Comparison of ENCODE assay signal across 27 cellular contexts in genomic region chr2:172381275-172381608, GRCh38. TPM values are rescaled to one million over a fixed set of nuclear protein-coding genes. Genes with fewer than 3 reads are reported as not detected.
DNase-seq lines count a peak whose midpoint lies in the region; ATAC-seq, FAIRE-seq and TF ChIP-seq lines count a peak whose summit lies in the region.
"Had no signal": no experiment of that assay in that cellular context is flagged by ENCODE, and none has a peak within 500 bp of the region (broad histone marks: within the 10 kb centered on the region; RNA-seq: fewer than 3 reads in every experiment).

No MANE protein-coding gene starts in this region.

- H3K18ac ChIP-seq in IMR-90 (ENCODE audit: low read depth, low read length): no peak overlapping the region
- peak overlapping the region; percentile 86 for H3K18ac ChIP-seq in mesendoderm (ENCODE audit: low read length)

- H3K79me1 ChIP-seq in IMR-90 (ENCODE audit: low read depth in 1 of 2, low read length in 2 of 2) (no peaks in the 10 kb centered on the region), mesendoderm (ENCODE audit: low read length) (no peaks in the 10 kb centered on the region)

- H3K27me3 ChIP-seq in IMR-90 (ENCODE audit: control insufficient read depth, insufficient read depth, low read length): no peaks in the 10 kb centered on the region
- H3K27me3 ChIP-seq in body of pancreas: no peaks in the 10 kb centered on the region
- no peaks in the 10 kb centered on the region for H3K27me3 ChIP-seq in mesendoderm (ENCODE audit: insufficient read depth, low read length, poor library complexity)
- H3K27me3 ChIP-seq: breast epithelium, left lung, sigmoid colon had no signal

- H2AK5ac ChIP-seq in IMR-90 (ENCODE audit: low read depth, low read length) (no peak overlapping the region), mesendoderm (ENCODE audit: low read length) (peak overlapping the region; percentile 7)

- peak overlapping the region; percentile 27 for H2AFZ ChIP-seq in IMR-90 (replicated peaks; ENCODE audit: low read length, poor library complexity)

- CTCF ChIA-PET in IMR-90 (lab: Yijun Ruan, JAX): no interaction called here

- H3K4me3 ChIP-seq in IMR-90 (ENCODE audit: insufficient read depth, low read depth, low read length) (no peak overlapping the region), body of pancreas (no peak overlapping the region), mesendoderm (ENCODE audit: low read length) (no peak overlapping the region)
- H3K4me3 ChIP-seq: breast epithelium, coronary artery, left lung, sigmoid colon had no signal

- no peaks in the 10 kb centered on the region for H3K79me2 ChIP-seq in mesendoderm (ENCODE audit: control insufficient read depth, insufficient read depth, low read length)

- TF ChIP-seq POLR2A in IMR-90 (IDR thresholded peaks at IDR 0.05; ENCODE audit: low read depth, low read length) (no peak), body of pancreas (IDR thresholded peaks at IDR 0.05) (no peak)

- WGBS in IMR-90 (ENCODE audit: extremely low coverage in 2 of 2, insufficient read length in 1 of 2), 2 experiments: 83% methylated on average over 1 of the region's 2 CpGs; no CpG with 5 or more reads in 1 of the 2 experiments
- 17 to 30% methylated on average over 2 of the region's 2 CpGs for WGBS in body of pancreas, 2 donors
- WGBS in mesendoderm (ENCODE audit: extremely low coverage, insufficient coverage, low lambda C conversion rate): no CpG with 5 or more reads among the region's 2 CpGs

- dilution Hi-C loops in IMR-90 (cut with HindIII; ENCODE audit: low sequenced_read_pairs, unreplicated experiment): no loop called here

- H3K23ac ChIP-seq in IMR-90 (ENCODE audit: low read depth, low read length): no peak overlapping the region
- no peak overlapping the region for H3K23ac ChIP-seq in mesendoderm (ENCODE audit: low read length)

- H3K56ac ChIP-seq in IMR-90 (ENCODE audit: extremely low read depth, insufficient read depth, low read length) (no peak overlapping the region), mesendoderm (ENCODE audit: low read length) (peak overlapping the region; percentile 69)

- no peak overlapping the region for H2BK120ac ChIP-seq in IMR-90 (ENCODE audit: low read depth, low read length)
- H2BK120ac ChIP-seq in mesendoderm (ENCODE audit: low read depth, low read length): no peak overlapping the region

- H3K27ac ChIP-seq in IMR-90 (ENCODE audit: insufficient read depth, low read length) (no peak overlapping the region), body of pancreas (peak overlapping the region in 3 of 4 donors; percentile 50 to 58 (median 52)), mesendoderm (ENCODE audit: low read depth, low read length) (peak overlapping the region; percentile 78)
- H3K27ac ChIP-seq: breast epithelium, C4-2B, coronary artery, left lung, sigmoid colon had no signal

- intact Hi-C loops in IMR-90 (cut with micrococcal nuclease): no loop called here
- intact Hi-C loops in body of pancreas (cut with DNase I): no loop called here

- H3K4me1 ChIP-seq in IMR-90 (ENCODE audit: control insufficient read depth, insufficient read depth, low read length) (no peaks in the 10 kb centered on the region; the same call in 1 of the 2 replicates), body of pancreas (peaks cover 35% of the 10 kb centered on the region), mesendoderm (ENCODE audit: control insufficient read depth, low read depth, low read length) (peaks cover 15% of the 10 kb centered on the region)
- H3K4me1 ChIP-seq: breast epithelium had no signal

- H3K9ac ChIP-seq in IMR-90 (ENCODE audit: low read depth, low read length) (no peak overlapping the region), mesendoderm (ENCODE audit: low read length) (no peak overlapping the region)

- DNase-seq in CD1c-positive myeloid dendritic cell (ENCODE audit: extremely low spot score) (peak; percentile 45), IMR-90 (no peak), body of pancreas (no peak), mesendoderm (no peak), HTR-8/SVneo (ENCODE audit: insufficient read length, low spot score) (no peak), COLO668 (lab: John Stamatoyannopoulos, UW; ENCODE audit: unreplicated experiment) (no peak), OCI-M2 (lab: John Stamatoyannopoulos, UW; ENCODE audit: unreplicated experiment) (no peak)
- DNase-seq: ACHN; activated CD4-positive, alpha-beta T cell treated with anti-CD3 and anti-CD28 coated beads for 1 hour; activated gamma-delta T cell treated with Interleukin-2 at 50 U/mL for 16 hours; activated T-cell treated with anti-CD3 and anti-CD28 coated beads, Interleukin-2, amount 50 U/mL, for 1 hour; DMS153; GF-D8; HFFc6; left lung; naive thymus-derived CD8-positive, alpha-beta T cell; NCI-H1436 treated with DMSO at 0.1 percent for 48 hours; NCI-H2171; NCI-H526; SHP77; sigmoid colon; stimulated activated CD4-positive, alpha-beta T cell treated with anti-CD3 and anti-CD28 coated beads, Interleukin-15, amount 100 ng/mL, for 24 hours; stimulated activated CD8-positive, alpha-beta memory T cell treated with anti-CD3 and anti-CD28 coated beads, Interleukin-4, amount 100 ng/mL, for 48 hours had no signal

- H3K4ac ChIP-seq in IMR-90 (ENCODE audit: low read depth, low read length) (no peak overlapping the region), mesendoderm (ENCODE audit: low read depth, low read length) (no peak overlapping the region)

- no peak for TF ChIP-seq CTCF in IMR-90 (conservative IDR thresholded peaks at IDR 0.05; ENCODE audit: low read depth, low read length)
- no peak for TF ChIP-seq CTCF in body of pancreas (IDR thresholded peaks at IDR 0.05)

- POLR2A ChIA-PET in IMR-90 (lab: Charles Lee; ENCODE audit: unreplicated experiment): no interaction called here

- H2AK9ac ChIP-seq in IMR-90 (replicated peaks; ENCODE audit: low read depth, low read length, poor library complexity): no peak overlapping the region

- H2BK15ac ChIP-seq in IMR-90 (ENCODE audit: low read depth, low read length) (no peak overlapping the region), mesendoderm (replicated peaks; ENCODE audit: low read depth) (no peak overlapping the region)

- H3K9me3 ChIP-seq in IMR-90 (ENCODE audit: control insufficient read depth, insufficient read depth, low read length): no peaks in the 10 kb centered on the region
- no peaks in the 10 kb centered on the region for H3K9me3 ChIP-seq in body of pancreas
- H3K9me3 ChIP-seq: breast epithelium, sigmoid colon had no signal

- in situ Hi-C loops in IMR-90 (cut with MboI; ENCODE audit: low sequenced_read_pairs): no loop called here

- no peak overlapping the region for H3K14ac ChIP-seq in IMR-90 (replicated peaks; ENCODE audit: low read depth, low read length)

- H3K36me3 ChIP-seq in IMR-90 (ENCODE audit: control insufficient read depth, insufficient read depth, low read length) (no peaks in the 10 kb centered on the region), body of pancreas (replicated peaks in 1 of 2; ENCODE audit: insufficient read depth in 1 of 2, low read depth in 2 of 2) (no peaks in the 10 kb centered on the region), mesendoderm (ENCODE audit: control insufficient read depth, insufficient read depth, low read length) (no peaks in the 10 kb centered on the region)
- H3K36me3 ChIP-seq: breast epithelium, left lung, sigmoid colon had no signal

- H3K4me2 ChIP-seq in IMR-90 (ENCODE audit: low read depth, low read length) (no peak overlapping the region), mesendoderm (ENCODE audit: low read length) (no peak overlapping the region)

- H2BK5ac ChIP-seq in IMR-90 (ENCODE audit: low read depth, low read length, poor library complexity, severe bottlenecking) (no peak overlapping the region), mesendoderm (ENCODE audit: low read length) (peak overlapping the region; percentile 21)

- TF ChIP-seq RAD21 in IMR-90 (IDR thresholded peaks at IDR 0.05; ENCODE audit: low read length): no peak

- ATAC-seq in IMR-90 (ENCODE audit: low read depth): no peak
- ATAC-seq in body of pancreas: no peak
- ATAC-seq in HG02870 (IDR thresholded peaks at IDR 0.05; ENCODE audit: unreplicated experiment): no peak
- ATAC-seq: naive thymus-derived CD8-positive, alpha-beta T cell had no signal

- H2BK20ac ChIP-seq in IMR-90 (ENCODE audit: low read depth, low read length): no peak overlapping the region

- no peak for FAIRE-seq in HTR-8/SVneo (lab: Jason Lieb, UNC)

- H4K5ac ChIP-seq in IMR-90 (ENCODE audit: low read depth, low read length): no peak overlapping the region
- H4K5ac ChIP-seq in mesendoderm (ENCODE audit: low read length): no peak overlapping the region

- BruUV-seq in IMR-90 (replicated peaks; lab: Mats Ljungman, UMichigan): no TSS peak

- H4K20me1 ChIP-seq in IMR-90 (ENCODE audit: insufficient read depth, low read length): no peaks in the 10 kb centered on the region

- no peaks in the 10 kb centered on the region for H3K9me1 ChIP-seq in IMR-90 (ENCODE audit: insufficient read depth, low read length)

- no peak overlapping the region for H4K91ac ChIP-seq in IMR-90 (ENCODE audit: insufficient read depth, low read depth, low read length)

- H4K8ac ChIP-seq in IMR-90 (ENCODE audit: low read depth in 2 of 2, low read length in 2 of 2): no peak overlapping the region
- H4K8ac ChIP-seq in mesendoderm (ENCODE audit: low read depth, low read length): no peak overlapping the region

TF ChIP-seq in IMR-90, 13 proteins besides CTCF, POLR2A, EP300 and RAD21:
- no peak for TF ChIP-seq RFX5 (IDR thresholded peaks at IDR 0.05; ENCODE audit: low read depth, low read length)
- no peak for TF ChIP-seq SMC3 (IDR thresholded peaks at IDR 0.05; ENCODE audit: low read depth, low read length)
- TF ChIP-seq RCOR1 (IDR thresholded peaks at IDR 0.05; ENCODE audit: insufficient replicate concordance, low read length): no peak
- no peak for TF ChIP-seq CEBPB (IDR thresholded peaks at IDR 0.05; ENCODE audit: low read depth, low read length)
- no peak for TF ChIP-seq NFE2L2 (IDR thresholded peaks at IDR 0.05; ENCODE audit: low read depth, low read length)
- TF ChIP-seq ELK1 (IDR thresholded peaks at IDR 0.05; ENCODE audit: borderline replicate concordance, low read depth, low read length): no peak
- no peak for TF ChIP-seq FOS (IDR thresholded peaks at IDR 0.05; ENCODE audit: low read depth, low read length)

RNA-seq across cellular contexts. Expression of gene ITGA6, which starts 46.1 kb away (rescaled TPM):
- total RNA-seq in IMR-90 (2012; rRNA removed): 43.9 and 88.3 TPM in 2 replicates
- 10.7 and 12.5 TPM in 2 replicates for polyA plus RNA-seq in IMR-90 (2012; rRNA removed)
- 2.7 and 5.4 TPM in 2 replicates for polyA plus RNA-seq in IMR-90 (2012; cell fraction: cytosol; rRNA removed)
- polyA plus RNA-seq in IMR-90 (2012; cell fraction: nucleus; rRNA removed; ENCODE audit: low replicate concordance): 3.5 and 9.3 TPM in 2 replicates
- 100 to 1,000 TPM in 1 of 2 donors, 10 to 100 TPM in 1; 90.0 to 210 TPM for total RNA-seq in body of pancreas
- 25.4 TPM for polyA plus RNA-seq in mesendoderm (2013, experiment 1 of 2)
- polyA plus RNA-seq in mesendoderm (2013, experiment 2 of 2): 26.4 TPM
